ENCODE assay signal across 11 cellular contexts in genomic region chr12:87667378-87667777, GRCh38.
A peak's percentile ranks its signal among the peaks of the same experiment; 100 is the strongest.
DNase-seq lines count a peak whose midpoint lies in the region; ATAC-seq and TF ChIP-seq lines count a peak whose summit lies in the region.
"Had no signal": no experiment of that assay in that cellular context is flagged by ENCODE, and none has a peak within 500 bp of the region (broad histone marks: within the 10 kb centered on the region; RNA-seq: fewer than 3 reads in every experiment).

No MANE protein-coding gene starts in this region.

- DNase-seq in Caki2 (ENCODE audit: low read depth) (peak; percentile 50), LHCN-M2 (ENCODE audit: low read depth) (peak; percentile 53), astrocyte of the cerebellum (ENCODE audit: low read depth) (peak; percentile 46), left lung (no peak), 8988T (no peak), DMS79 (lab: John Stamatoyannopoulos, UW) (no peak)
- DNase-seq: activated naive CD4-positive, alpha-beta T cell treated with anti-CD3 and anti-CD28 coated beads, Interleukin-2, amount 10 ng/mL, durations not matched to agents 7 days and 5 days; T1000 had no signal

- intact Hi-C loops in left lung (cut with DNase I) = no loop called here

- no peaks in the 10 kb centered on the region for H3K27me3 ChIP-seq in left lung

- no peak overlapping the region for H3K27ac ChIP-seq in left lung
- H3K27ac ChIP-seq: KMS-11 had no signal

- no peaks in the 10 kb centered on the region for H3K36me3 ChIP-seq in left lung

- no peaks in the 10 kb centered on the region for H3K9me3 ChIP-seq in left lung

- H3K4me3 ChIP-seq in astrocyte of the cerebellum (ENCODE audit: low read depth, low read length) = no peak overlapping the region
- H3K4me3 ChIP-seq in left lung = no peak overlapping the region

- TF ChIP-seq CTCF in astrocyte of the cerebellum (IDR thresholded peaks at IDR 0.05; ENCODE audit: low read depth, low read length, missing control alignments) (no peak), left lung (IDR thresholded peaks at IDR 0.05) (peak in 1 of 2 donors; percentile 19)

- in situ Hi-C loops in Caki2 (cut with HindIII; ENCODE audit: low pct_unique_long_range_greater_than_20kb, low sequenced_read_pairs) = no loop called here
- in situ Hi-C loops in astrocyte of the cerebellum (cut with HindIII; ENCODE audit: low sequenced_read_pairs) = no loop called here

- ATAC-seq in left lung (peak; percentile 80), GM18861 (IDR thresholded peaks at IDR 0.05; ENCODE audit: unreplicated experiment) (no peak), HG02840 (IDR thresholded peaks at IDR 0.05; ENCODE audit: low FRiP score, unreplicated experiment) (no peak)

- no peaks in the 10 kb centered on the region for H3K4me1 ChIP-seq in left lung

Comparison
In these comparisons a context has a peak if more than half of its experiments do, and no peak if none do; other contexts are left out.
1. DNase-seq: peak in Caki2 (single experiment), LHCN-M2 (single experiment) and astrocyte of the cerebellum (single experiment); none in left lung (0 of 2), 8988T (single experiment) and DMS79 (single experiment).